Comparison of ENCODE assay signal across 25 cellular contexts in the genomic region with DNA sequence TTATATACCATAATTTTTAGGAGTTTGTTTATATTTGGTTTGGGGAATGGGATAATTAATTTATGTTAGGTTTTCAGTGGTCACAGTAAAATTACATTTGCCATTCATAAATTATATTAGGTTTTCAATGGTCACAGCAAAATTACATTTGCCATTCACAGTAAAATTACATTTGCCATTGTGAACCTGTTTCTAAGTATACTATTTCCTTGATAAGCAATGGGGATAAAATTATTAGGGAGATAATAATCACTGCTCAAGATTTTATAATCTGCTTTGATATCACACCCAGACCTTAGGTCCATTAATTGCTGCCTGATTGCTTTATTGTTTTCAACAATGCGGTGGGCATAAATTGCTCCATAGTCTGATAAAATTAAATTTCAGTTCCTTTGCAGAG.
"Had no signal": no experiment of that assay in that cellular context is flagged by ENCODE, and none has a peak within 500 bp of the region (broad histone marks: within the 10 kb centered on the region; RNA-seq: fewer than 3 reads in every experiment).

No MANE protein-coding gene starts in this region.

- H3K4me1 ChIP-seq: stomach, suprapubic skin, testis, thyroid gland, tibial nerve, transverse colon, upper lobe of left lung, upper lobe of right lung, uterus, vagina had no signal

- H3K9me3 ChIP-seq: stomach, suprapubic skin, testis, thoracic aorta, thyroid gland, tibial artery, tibial nerve, transverse colon, upper lobe of left lung, upper lobe of right lung, uterus, vagina had no signal

- H3K27me3 ChIP-seq: stomach, suprapubic skin, testis, thyroid gland, tibial artery, tibial nerve, transverse colon, upper lobe of left lung, upper lobe of right lung, uterus, vagina had no signal

- H3K36me3 ChIP-seq: stomach, suprapubic skin, thoracic aorta, thyroid gland, tibial artery, transverse colon, upper lobe of left lung, upper lobe of right lung, uterus, vagina had no signal

- ATAC-seq: stimulated activated effector memory CD8-positive, alpha-beta T cell treated with anti-CD3 and anti-CD28 coated beads, Interleukin-12 subunit alpha, Interleukin-12 subunit beta, amount 100 ng/mL, for 72 hours; stimulated activated memory B cell treated with anti-CD40 and anti-IgM and Interleukin-4, amounts not matched to agents 10 μg/mL and 1 μg/mL and 100 μg/mL, for 72 hours; stimulated activated naive B cell treated with anti-CD40 and anti-IgM and Interleukin-4, amounts not matched to agents 10 μg/mL and 1 μg/mL and 100 μg/mL, for 72 hours; stimulated activated naive CD8-positive, alpha-beta T cell treated with anti-CD3 and anti-CD28 coated beads, Interleukin-15, amount 100 ng/mL, for 72 hours; stimulated activated naive CD8-positive, alpha-beta T cell treated with anti-CD3 and anti-CD28 coated beads, Interleukin-15, Interleukin-2, amounts not matched to agents 100 U/mL and 50 U/mL, for 24 hours; upper lobe of right lung had no signal

- DNase-seq: stimulated activated CD4-positive, alpha-beta T cell treated with anti-CD3 and anti-CD28 coated beads, Interleukin-2, amount 100 ng/mL, for 48 hours; stimulated activated CD4-positive, alpha-beta T cell treated with anti-CD3 and anti-CD28 coated beads, Interleukin-4, amount 100 ng/mL, for 1 hour; stimulated activated CD4-positive, alpha-beta T cell treated with anti-CD3 and anti-CD28 coated beads, Interleukin-4, amount 100 ng/mL, for 24 hours; stimulated activated CD4-positive, alpha-beta T cell treated with anti-CD3 and anti-CD28 coated beads, Interleukin-4, amount 100 ng/mL, for 4 hours; stimulated activated CD8-positive, alpha-beta memory T cell treated with anti-CD3 and anti-CD28 coated beads, Interleukin-4, amount 100 ng/mL, for 48 hours; stimulated activated naive B cell treated with anti-CD40 and anti-IgM and Interleukin-4, amounts not matched to agents 10 μg/mL and 1 μg/mL and 100 μg/mL, for 72 hours; stimulated activated naive CD4-positive, alpha-beta T cell treated with Interleukin-2 at 50 U/mL for 16 hours; stimulated activated naive CD8-positive, alpha-beta T cell treated with anti-CD3 and anti-CD28 coated beads, Interleukin-15, amount 100 ng/mL, for 72 hours; stimulated activated naive CD8-positive, alpha-beta T cell treated with anti-CD3 and anti-CD28 coated beads, Interleukin-15, Interleukin-2, amounts not matched to agents 100 U/mL and 50 U/mL, for 24 hours; stomach; substantia nigra; testis; thyroid gland; tibial artery; transverse colon; trophoblast cell; upper lobe of left lung; upper lobe of right lung; uterus had no signal

- H3K4me3 ChIP-seq: stomach, suprapubic skin, testis, thoracic aorta, thyroid gland, tibial artery, tibial nerve, transverse colon, upper lobe of left lung, upper lobe of right lung, uterus, vagina had no signal

- H3K27ac ChIP-seq: stomach, suprapubic skin, testis, thoracic aorta, thyroid gland, tibial artery, tibial nerve, transverse colon, upper lobe of left lung, upper lobe of right lung, uterus, vagina had no signal
